In the genomic region with DNA sequence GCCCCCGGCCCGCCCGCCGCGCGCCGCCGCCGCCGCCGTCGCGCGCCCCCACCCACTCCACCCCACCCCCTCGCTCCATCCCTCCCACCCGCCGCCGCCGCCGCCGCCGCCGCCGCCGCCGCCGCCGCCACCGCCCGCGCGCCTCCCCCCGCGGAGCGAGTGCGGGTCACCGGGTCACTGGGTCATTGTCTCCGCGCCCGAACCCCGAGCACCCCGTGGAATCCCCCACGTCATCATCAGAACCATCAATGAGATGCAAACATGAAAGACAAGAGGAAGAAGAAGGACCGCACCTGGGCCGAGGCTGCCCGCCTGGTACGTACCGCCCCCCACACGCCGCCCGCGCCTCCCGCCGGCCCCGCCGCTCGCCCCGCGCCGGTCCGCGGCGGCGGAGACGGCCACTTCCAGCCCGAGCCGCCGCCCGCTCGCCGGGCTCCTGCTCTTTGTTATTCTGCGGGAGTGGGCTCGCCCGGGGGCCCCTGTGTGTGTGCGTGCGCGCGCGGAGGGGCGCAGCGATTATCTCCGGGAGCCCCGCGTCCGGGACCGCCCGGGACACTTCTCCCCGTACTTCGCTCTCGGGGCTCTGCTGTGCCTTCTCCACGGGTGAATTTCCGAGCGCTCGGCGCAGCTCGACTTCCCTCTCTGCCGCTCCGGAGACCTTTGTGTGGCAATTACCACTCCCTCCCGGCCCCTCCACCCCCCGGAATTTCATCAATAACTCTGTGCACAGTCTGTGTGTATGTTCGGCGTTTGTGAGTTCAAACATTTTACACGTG, we compare ENCODE assay signal across 8 cellular contexts. TPM values are rescaled to one million over a fixed set of nuclear protein-coding genes. Genes with fewer than 3 reads are reported as not detected.
A peak's percentile ranks its signal among the peaks of the same experiment; 100 is the strongest.
DNase-seq lines count a peak whose midpoint lies in the region; TF ChIP-seq lines count a peak whose summit lies in the region.

No MANE protein-coding gene starts in this region.

- no peak for TF ChIP-seq CTCF in BJ (IDR thresholded peaks at IDR 0.05; ENCODE audit: insufficient read depth, low read depth, low read length)
- TF ChIP-seq CTCF in transverse colon (IDR thresholded peaks at IDR 0.05), result no peak

- H3K36me3 Mint-ChIP-seq in immature natural killer cell, result peaks cover 0 to 3% (median 0%) of the 10 kb centered on the region in 3 donors

- H3K4me3 ChIP-seq in BJ (ENCODE audit: low read depth, low read length) (peak overlapping the region; percentile 29), MG63 (no peak overlapping the region), duodenal mucosa (ENCODE audit: low read depth in 1 of 2, low read length in 2 of 2) (peak overlapping the region; percentile 58 to 76), transverse colon (peak overlapping the region; percentile 44 to 81 (median 70))

- no peaks in the 10 kb centered on the region for H3K9me3 ChIP-seq in MG63
- no peaks in the 10 kb centered on the region for H3K9me3 ChIP-seq in duodenal mucosa (ENCODE audit: control insufficient read depth in 1 of 2, low read length in 2 of 2)
- H3K9me3 ChIP-seq in transverse colon, result no peaks in the 10 kb centered on the region

- no peaks in the 10 kb centered on the region for H3K36me3 ChIP-seq in BJ (ENCODE audit: control insufficient read depth, insufficient read depth, low read length)
- H3K36me3 ChIP-seq in MG63, result no peaks in the 10 kb centered on the region
- no peaks in the 10 kb centered on the region for H3K36me3 ChIP-seq in duodenal mucosa (ENCODE audit: control insufficient read depth in 1 of 2, insufficient read depth in 2 of 2, low read length in 2 of 2)
- H3K36me3 ChIP-seq in transverse colon, result no peaks in the 10 kb centered on the region

- TF ChIP-seq POLR2A in transverse colon (IDR thresholded peaks at IDR 0.05), result no peak

- H3K27ac Mint-ChIP-seq in immature natural killer cell, result no peak overlapping the region

- WGBS in transverse colon (ENCODE audit: low coverage in 1 of 2), 2 donors, result 9% methylated on average over 63 of the region's 103 CpGs; no CpG with 5 or more reads in 1 of the 2 donors

- no peaks in the 10 kb centered on the region for H3K4me1 ChIP-seq in duodenal mucosa (ENCODE audit: control insufficient read depth in 1 of 2, insufficient read depth in 2 of 2, low read length in 2 of 2)
- H3K4me1 ChIP-seq in transverse colon, result peaks cover 0 to 9% (median 0%) of the 10 kb centered on the region in 4 donors

- H3K9ac ChIP-seq in duodenal mucosa (ENCODE audit: low read depth in 1 of 2, low read length in 2 of 2), result peak overlapping the region in 1 of 2 donors; percentile 16

- H3K9me3 Mint-ChIP-seq in immature natural killer cell, result peaks cover 2 to 28% (median 9%) of the 10 kb centered on the region in 6 donors

- in situ Hi-C loops in transverse colon (cut with MboI; ENCODE audit: low pct_ligation_motif_present in 1 of 4, low pct_unique_long_range_greater_than_20kb in 1 of 4, low sequenced_read_pairs in 3 of 4), result no loop called here

- POLR2A ChIA-PET in BJ (lab: Charles Lee), result no interaction called here

- intact Hi-C loops in transverse colon (cut with DNase I; ENCODE audit: low total_unique reads), result no loop called here

- peak overlapping the region; percentile 17 for H3K27ac ChIP-seq in duodenal mucosa (ENCODE audit: low read depth, low read length)
- peak overlapping the region; percentile 85 to 88 (median 86) for H3K27ac ChIP-seq in transverse colon

- H3K27me3 ChIP-seq in BJ (ENCODE audit: control insufficient read depth, insufficient read depth, low read length) (peaks cover 12% of the 10 kb centered on the region), MG63 (peaks cover 53% of the 10 kb centered on the region), duodenal mucosa (ENCODE audit: control insufficient read depth in 1 of 2, insufficient read depth in 2 of 2, low read length in 2 of 2) (peaks cover 3 to 18% of the 10 kb centered on the region in 2 donors), transverse colon (peaks cover 16% of the 10 kb centered on the region)

- CTCF ChIA-PET in BJ (lab: Yijun Ruan, JAX), result no interaction called here

- peaks cover 6 to 13% (median 7%) of the 10 kb centered on the region in 3 donors for H3K27me3 Mint-ChIP-seq in immature natural killer cell (ENCODE audit: low read depth in 3 of 3)

- H3K4me3 Mint-ChIP-seq in immature natural killer cell, result peak overlapping the region in 1 of 5 donors; percentile 50

- DNase-seq in BJ (ENCODE audit: low read depth), result no peak
- peak; percentile 1 for DNase-seq in MG63
- peak; percentile 56 for DNase-seq in medulla oblongata (ENCODE audit: extremely low spot score)
- peak; percentile 41 for DNase-seq in transverse colon
- DNase-seq in NCI-H1436 (lab: John Stamatoyannopoulos, UW), result no peak
- DNase-seq in GM19238 (ENCODE audit: insufficient read length, low spot score), result no peak
- no peak for DNase-seq in immature natural killer cell

- peaks cover 2 to 5% of the 10 kb centered on the region in 2 donors for H3K4me1 Mint-ChIP-seq in immature natural killer cell

- TF ChIP-seq EP300 in transverse colon (IDR thresholded peaks at IDR 0.05; ENCODE audit: low read depth), result no peak

RNA-seq across cellular contexts. Expression of gene ASXL3, which starts 0.5 kb away (rescaled TPM):
- polyA plus RNA-seq in BJ (2011; rRNA removed), result not detected in 2 replicates
- not detected in 2 replicates for polyA minus RNA-seq in BJ (2011; rRNA and poly(A)+ RNA removed)
- not detected in 2 replicates for total RNA-seq in MG63 (2014; rRNA removed; shearing (Covaris generic); ENCODE audit: low replicate concordance)
- total RNA-seq in transverse colon, result 1 to 10 TPM in 2 of 4 donors, under 1 TPM in 2; 0.75 to 3.0 (median 1.7) TPM
- not detected for polyA plus RNA-seq in immature natural killer cell

Comparison
In these comparisons a context has a peak if more than half of its experiments do, and no peak if none do; other contexts are left out.
1. DNase-seq: peak in MG63 (single experiment), medulla oblongata (single experiment) and transverse colon (single experiment); none in BJ (single experiment), NCI-H1436 (single experiment), GM19238 (single experiment) and immature natural killer cell (0 of 3).